ENCODE assay signal across 1 cellular context in the genomic region with DNA sequence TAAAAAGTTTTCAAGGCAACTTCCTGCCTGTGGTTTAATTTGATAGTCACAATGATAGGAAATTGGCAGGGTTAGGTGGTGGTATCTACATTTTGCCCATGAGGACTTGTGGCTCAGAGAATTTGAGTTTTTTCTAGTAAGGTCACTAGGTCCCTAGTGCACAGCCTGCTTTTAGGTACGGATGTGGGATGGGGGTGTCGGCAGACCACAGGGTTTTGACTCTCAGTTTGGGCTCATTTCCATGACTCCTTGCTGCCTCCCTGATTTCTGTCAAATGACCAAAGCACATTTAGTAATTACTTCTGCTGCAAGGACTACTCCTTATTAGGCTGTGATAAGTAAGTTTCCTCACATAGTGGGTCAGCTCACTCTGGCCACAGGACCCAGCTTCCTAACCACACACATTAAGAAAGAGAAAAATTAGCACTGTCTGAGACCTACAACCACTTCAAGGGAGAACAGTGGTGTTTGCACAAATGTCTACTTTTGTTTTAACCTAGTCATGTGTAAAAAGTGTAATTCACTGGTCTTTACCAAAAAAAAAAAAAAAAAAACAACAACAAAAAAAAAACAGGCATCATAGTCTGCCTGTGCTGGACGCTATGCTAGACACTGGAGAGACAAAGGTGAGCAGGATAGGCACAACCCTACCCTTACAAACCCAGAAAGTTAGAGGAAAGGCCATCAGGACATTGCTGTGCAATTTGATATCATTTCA.
TF ChIP-seq lines count a peak whose summit lies in the region.

No MANE protein-coding gene starts in this region.

TF ChIP-seq in GM23338, 12 proteins besides CTCF, POLR2A, EP300 and RAD21 (continued from another document):
- TF ChIP-seq, protein P1, sequence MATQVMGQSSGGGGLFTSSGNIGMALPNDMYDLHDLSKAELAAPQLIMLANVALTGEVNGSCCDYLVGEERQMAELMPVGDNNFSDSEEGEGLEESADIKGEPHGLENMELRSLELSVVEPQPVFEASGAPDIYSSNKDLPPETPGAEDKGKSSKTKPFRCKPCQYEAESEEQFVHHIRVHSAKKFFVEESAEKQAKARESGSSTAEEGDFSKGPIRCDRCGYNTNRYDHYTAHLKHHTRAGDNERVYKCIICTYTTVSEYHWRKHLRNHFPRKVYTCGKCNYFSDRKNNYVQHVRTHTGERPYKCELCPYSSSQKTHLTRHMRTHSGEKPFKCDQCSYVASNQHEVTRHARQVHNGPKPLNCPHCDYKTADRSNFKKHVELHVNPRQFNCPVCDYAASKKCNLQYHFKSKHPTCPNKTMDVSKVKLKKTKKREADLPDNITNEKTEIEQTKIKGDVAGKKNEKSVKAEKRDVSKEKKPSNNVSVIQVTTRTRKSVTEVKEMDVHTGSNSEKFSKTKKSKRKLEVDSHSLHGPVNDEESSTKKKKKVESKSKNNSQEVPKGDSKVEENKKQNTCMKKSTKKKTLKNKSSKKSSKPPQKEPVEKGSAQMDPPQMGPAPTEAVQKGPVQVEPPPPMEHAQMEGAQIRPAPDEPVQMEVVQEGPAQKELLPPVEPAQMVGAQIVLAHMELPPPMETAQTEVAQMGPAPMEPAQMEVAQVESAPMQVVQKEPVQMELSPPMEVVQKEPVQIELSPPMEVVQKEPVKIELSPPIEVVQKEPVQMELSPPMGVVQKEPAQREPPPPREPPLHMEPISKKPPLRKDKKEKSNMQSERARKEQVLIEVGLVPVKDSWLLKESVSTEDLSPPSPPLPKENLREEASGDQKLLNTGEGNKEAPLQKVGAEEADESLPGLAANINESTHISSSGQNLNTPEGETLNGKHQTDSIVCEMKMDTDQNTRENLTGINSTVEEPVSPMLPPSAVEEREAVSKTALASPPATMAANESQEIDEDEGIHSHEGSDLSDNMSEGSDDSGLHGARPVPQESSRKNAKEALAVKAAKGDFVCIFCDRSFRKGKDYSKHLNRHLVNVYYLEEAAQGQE (IDR thresholded peaks at IDR 0.05; ENCODE audit: unreplicated experiment): no peak
- TF ChIP-seq, protein P2, sequence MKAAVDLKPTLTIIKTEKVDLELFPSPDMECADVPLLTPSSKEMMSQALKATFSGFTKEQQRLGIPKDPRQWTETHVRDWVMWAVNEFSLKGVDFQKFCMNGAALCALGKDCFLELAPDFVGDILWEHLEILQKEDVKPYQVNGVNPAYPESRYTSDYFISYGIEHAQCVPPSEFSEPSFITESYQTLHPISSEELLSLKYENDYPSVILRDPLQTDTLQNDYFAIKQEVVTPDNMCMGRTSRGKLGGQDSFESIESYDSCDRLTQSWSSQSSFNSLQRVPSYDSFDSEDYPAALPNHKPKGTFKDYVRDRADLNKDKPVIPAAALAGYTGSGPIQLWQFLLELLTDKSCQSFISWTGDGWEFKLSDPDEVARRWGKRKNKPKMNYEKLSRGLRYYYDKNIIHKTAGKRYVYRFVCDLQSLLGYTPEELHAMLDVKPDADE (IDR thresholded peaks at IDR 0.05): no peak
- TF ChIP-seq EZH2 (IDR thresholded peaks at IDR 0.05; ENCODE audit: low read depth, unreplicated experiment) (no peak), ZNF331 (CRISPR knock-in tag; IDR thresholded peaks at IDR 0.05; ENCODE audit: low read depth) (no peak), ZNF114 (CRISPR knock-in tag; IDR thresholded peaks at IDR 0.05) (no peak)
